ENCODE assay signal across 1 cellular context in genomic region chr20:35992713-35993335, GRCh38.
TF ChIP-seq lines count a peak whose summit lies in the region.

No MANE protein-coding gene starts in this region.

TF ChIP-seq in GM12878, 131 proteins besides CTCF, POLR2A, EP300 and RAD21 (continued from another document):
- TF ChIP-seq REST (IDR thresholded peaks at IDR 0.05; ENCODE audit: low read depth, low read length) (no peak), MLLT1 (IDR thresholded peaks at IDR 0.05) (no peak), ZNF384 (IDR thresholded peaks at IDR 0.05; ENCODE audit: borderline replicate concordance, low read depth, low read length) (peak; percentile 13; the same call in 1 of the 2 replicates), YBX1 (IDR thresholded peaks at IDR 0.05) (no peak), RUNX3 (IDR thresholded peaks at IDR 0.05; ENCODE audit: low read length) (peak; percentile 45; the same call in 1 of the 2 replicates), YY1 (IDR thresholded peaks at IDR 0.05; ENCODE audit: low read depth, low read length) (0 out of 2 replicates have a peak, but pooled peaks have one; percentile 47)
